Comparison of ENCODE assay signal across 8 cellular contexts in the genomic region with DNA sequence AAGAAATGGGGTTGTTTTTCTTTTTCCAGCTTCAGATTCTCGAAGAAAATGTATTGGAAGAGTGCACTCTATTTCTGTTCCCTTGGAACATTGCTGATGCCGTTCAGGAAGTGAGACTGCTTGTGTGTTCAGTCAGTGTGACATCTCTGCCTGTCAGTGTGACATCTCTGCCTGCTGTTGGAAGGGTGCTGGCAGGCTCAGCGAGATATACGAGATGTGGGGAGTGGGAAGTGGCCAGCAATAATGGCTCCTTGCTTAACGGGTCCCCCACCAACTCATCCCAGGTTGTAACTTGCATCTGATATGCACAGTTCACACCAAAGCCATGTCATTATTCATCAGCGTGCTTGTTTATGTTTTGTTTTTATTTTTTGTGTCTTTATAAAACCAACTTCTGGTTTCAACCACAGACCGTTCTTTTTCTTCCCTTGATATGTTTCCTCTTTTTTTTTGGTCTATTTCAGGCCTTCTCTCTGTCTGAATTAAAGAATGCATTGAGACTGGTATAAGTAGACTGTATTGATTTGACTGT.
DNase-seq lines count a peak whose midpoint lies in the region; ATAC-seq and TF ChIP-seq lines count a peak whose summit lies in the region.

No MANE protein-coding gene starts in this region.

- no peak overlapping the region for H3K4me3 Mint-ChIP-seq in activated CD4-positive, alpha-beta T cell treated with anti-CD3 and anti-CD28 coated beads, Interleukin-2, amount 10 ng/mL, durations not matched to agents 7 days and 5 days
- peak overlapping the region; percentile 64 for H3K4me3 Mint-ChIP-seq in activated CD4-positive, alpha-beta memory T cell treated with anti-CD3 and anti-CD28 coated beads, Interleukin-2, amount 10 ng/mL, durations not matched to agents 7 days and 5 days

- CTCF ChIA-PET in activated CD4-positive, alpha-beta T cell treated with anti-CD3 and anti-CD28 coated beads, Interleukin-2, amount 10 ng/mL, durations not matched to agents 7 days and 5 days (lab: Charles Lee) = interaction anchor here (0.9 to 2.5 kb wide), 5 partner anchors 9 to 27 kb away, joined by 3 to 8 read pairs (median 3); no protein-coding TSS in a partner anchor
- CTCF ChIA-PET in activated CD4-positive, alpha-beta memory T cell treated with anti-CD3 and anti-CD28 coated beads, Interleukin-2, amount 10 ng/mL, durations not matched to agents 7 days and 5 days (lab: Charles Lee) = no interaction called here

- no peak overlapping the region for H3K4me2 ChIP-seq in hepatocyte

- H3K9me3 ChIP-seq in suprapubic skin = no peaks in the 10 kb centered on the region
- no peaks in the 10 kb centered on the region for H3K9me3 ChIP-seq in hepatocyte (ENCODE audit: low read depth)

- POLR2A ChIA-PET in activated CD4-positive, alpha-beta T cell treated with anti-CD3 and anti-CD28 coated beads, Interleukin-2, amount 10 ng/mL, durations not matched to agents 7 days and 5 days (lab: Charles Lee) = no interaction called here
- POLR2A ChIA-PET in activated CD4-positive, alpha-beta memory T cell treated with anti-CD3 and anti-CD28 coated beads, Interleukin-2, amount 10 ng/mL, durations not matched to agents 7 days and 5 days (lab: Charles Lee) = no interaction called here

- no peaks in the 10 kb centered on the region for H3K9me3 Mint-ChIP-seq in activated CD4-positive, alpha-beta T cell treated with anti-CD3 and anti-CD28 coated beads, Interleukin-2, amount 10 ng/mL, durations not matched to agents 7 days and 5 days
- H3K9me3 Mint-ChIP-seq in activated CD4-positive, alpha-beta memory T cell treated with anti-CD3 and anti-CD28 coated beads, Interleukin-2, amount 10 ng/mL, durations not matched to agents 7 days and 5 days = no peaks in the 10 kb centered on the region

- no peak for DNase-seq in activated CD4-positive, alpha-beta T cell treated with anti-CD3 and anti-CD28 coated beads, Interleukin-2, amount 10 ng/mL, durations not matched to agents 7 days and 5 days
- no peak for DNase-seq in activated CD4-positive, alpha-beta T cell treated with anti-CD3 and anti-CD28 coated beads, Interleukin-2, amount 50 U/mL, for 1 hour
- peak; percentile 20 for DNase-seq in activated CD4-positive, alpha-beta memory T cell treated with anti-CD3 and anti-CD28 coated beads, Interleukin-2, amount 10 ng/mL, durations not matched to agents 7 days and 5 days
- no peak for DNase-seq in suprapubic skin (ENCODE audit: low spot score in 2 of 2)
- DNase-seq in NCI-H446 treated with DMSO at 0.1 percent for 48 hours (lab: John Stamatoyannopoulos, UW) = no peak
- no peak for DNase-seq in hepatocyte (ENCODE audit: low spot score)
- DNase-seq in foreskin keratinocyte = no peak

- H3K36me3 ChIP-seq in suprapubic skin (no peaks in the 10 kb centered on the region), hepatocyte (replicated peaks; ENCODE audit: insufficient read depth, low read depth) (no peaks in the 10 kb centered on the region)

- TF ChIP-seq CTCF in suprapubic skin (IDR thresholded peaks at IDR 0.05) = no peak
- no peak for TF ChIP-seq CTCF in hepatocyte (IDR thresholded peaks at IDR 0.05; ENCODE audit: poor library complexity)
- TF ChIP-seq CTCF in foreskin keratinocyte (conservative IDR thresholded peaks at IDR 0.05) = no peak

- H3K4me3 ChIP-seq in suprapubic skin (no peak overlapping the region), hepatocyte (no peak overlapping the region)

- H3K27ac ChIP-seq in suprapubic skin (peak overlapping the region; percentile 3), hepatocyte (no peak overlapping the region), foreskin keratinocyte (no peak overlapping the region)

- no peak overlapping the region for H2AFZ ChIP-seq in hepatocyte

- no peaks in the 10 kb centered on the region for H3K9me2 ChIP-seq in hepatocyte (replicated peaks; ENCODE audit: insufficient read depth)

- ATAC-seq in HG02938 (IDR thresholded peaks at IDR 0.05; ENCODE audit: unreplicated experiment) = peak; percentile 32
- no peak for ATAC-seq in foreskin keratinocyte

- 74% methylated on average over 7 of the region's 7 CpGs for WGBS in suprapubic skin
- WGBS in hepatocyte (ENCODE audit: low lambda C conversion rate, missing lambda C conversion rate) = 81% methylated on average over 7 of the region's 7 CpGs

- H3K27me3 Mint-ChIP-seq in activated CD4-positive, alpha-beta T cell treated with anti-CD3 and anti-CD28 coated beads, Interleukin-2, amount 10 ng/mL, durations not matched to agents 7 days and 5 days = no peaks in the 10 kb centered on the region
- H3K27me3 Mint-ChIP-seq in activated CD4-positive, alpha-beta memory T cell treated with anti-CD3 and anti-CD28 coated beads, Interleukin-2, amount 10 ng/mL, durations not matched to agents 7 days and 5 days = no peaks in the 10 kb centered on the region

- TF ChIP-seq EP300 in suprapubic skin (IDR thresholded peaks at IDR 0.05) = no peak

- H3K79me2 ChIP-seq in hepatocyte = peaks cover 25% of the 10 kb centered on the region

- TF ChIP-seq POLR2A in suprapubic skin (IDR thresholded peaks at IDR 0.05) = no peak

- peaks cover 56% of the 10 kb centered on the region for H3K4me1 Mint-ChIP-seq in activated CD4-positive, alpha-beta T cell treated with anti-CD3 and anti-CD28 coated beads, Interleukin-2, amount 10 ng/mL, durations not matched to agents 7 days and 5 days
- peaks cover 63% of the 10 kb centered on the region for H3K4me1 Mint-ChIP-seq in activated CD4-positive, alpha-beta memory T cell treated with anti-CD3 and anti-CD28 coated beads, Interleukin-2, amount 10 ng/mL, durations not matched to agents 7 days and 5 days

- H3K36me3 Mint-ChIP-seq in activated CD4-positive, alpha-beta T cell treated with anti-CD3 and anti-CD28 coated beads, Interleukin-2, amount 10 ng/mL, durations not matched to agents 7 days and 5 days (ENCODE audit: low read depth) = peaks cover 15% of the 10 kb centered on the region
- peaks cover 4% of the 10 kb centered on the region for H3K36me3 Mint-ChIP-seq in activated CD4-positive, alpha-beta memory T cell treated with anti-CD3 and anti-CD28 coated beads, Interleukin-2, amount 10 ng/mL, durations not matched to agents 7 days and 5 days (ENCODE audit: low read depth)

- H3K4me1 ChIP-seq in suprapubic skin (peaks cover 28% of the 10 kb centered on the region), hepatocyte (ENCODE audit: insufficient read depth) (peaks cover 28% of the 10 kb centered on the region), foreskin keratinocyte (no peaks in the 10 kb centered on the region)

- peak overlapping the region; percentile 61 for H3K27ac Mint-ChIP-seq in activated CD4-positive, alpha-beta T cell treated with anti-CD3 and anti-CD28 coated beads, Interleukin-2, amount 10 ng/mL, durations not matched to agents 7 days and 5 days
- H3K27ac Mint-ChIP-seq in activated CD4-positive, alpha-beta memory T cell treated with anti-CD3 and anti-CD28 coated beads, Interleukin-2, amount 10 ng/mL, durations not matched to agents 7 days and 5 days = peak overlapping the region; percentile 77

- H3K27me3 ChIP-seq in suprapubic skin (no peaks in the 10 kb centered on the region), hepatocyte (no peaks in the 10 kb centered on the region), foreskin keratinocyte (no peaks in the 10 kb centered on the region)

- no peaks in the 10 kb centered on the region for H4K20me1 ChIP-seq in hepatocyte (ENCODE audit: insufficient read depth, poor library complexity, severe bottlenecking)
